ENCODE assay signal across 19 cellular contexts in genomic region chr19:962683-963385, GRCh38. TPM values are rescaled to one million over a fixed set of nuclear protein-coding genes. Genes with fewer than 3 reads are reported as not detected.
"Had no signal": no experiment of that assay in that cellular context is flagged by ENCODE, and none has a peak within 500 bp of the region (broad histone marks: within the 10 kb centered on the region; RNA-seq: fewer than 3 reads in every experiment).

No MANE protein-coding gene starts in this region.

- ATAC-seq: activated CD4-positive, CD25-positive, alpha-beta regulatory T cell treated with anti-CD3 and anti-CD28 coated beads, Interleukin-2, amount 50 U/mL, for 24 hours; activated T-cell treated with anti-CD3 and anti-CD28 coated beads, Interleukin-2, amount 50 U/mL, for 4 hours; naive thymus-derived CD8-positive, alpha-beta T cell; psoas muscle; stimulated activated naive B cell treated with anti-CD40 and anti-IgM and Interleukin-4, amounts not matched to agents 10 μg/mL and 1 μg/mL and 100 μg/mL, for 72 hours had no signal

- H3K4me1 ChIP-seq: esophagus muscularis mucosa, psoas muscle had no signal

- H3K27ac ChIP-seq: esophagus muscularis mucosa, psoas muscle, tibial nerve had no signal

- DNase-seq: activated CD4-positive, alpha-beta memory T cell treated with anti-CD3 and anti-CD28 coated beads for 36 hours; activated effector memory CD4-positive, alpha-beta T cell treated with anti-CD3 and anti-CD28 coated beads, Interleukin-2, amount 50 U/mL, for 16 hours; activated T-cell treated with anti-CD3 and anti-CD28 coated beads, Interleukin-2, amount 50 U/mL, for 4 hours; aorta; naive thymus-derived CD8-positive, alpha-beta T cell; occipital lobe; psoas muscle; stimulated activated CD4-positive, alpha-beta T cell treated with anti-CD3 and anti-CD28 coated beads, Interleukin-2, amount 100 ng/mL, for 24 hours; stimulated activated naive B cell treated with anti-CD40 and anti-IgM and Interleukin-4, amounts not matched to agents 10 μg/mL and 1 μg/mL and 100 μg/mL, for 72 hours had no signal

- FAIRE-seq: bronchial epithelial cell, endometrium had no signal

- H3K4me3 ChIP-seq: esophagus muscularis mucosa, mucosa of descending colon, psoas muscle, tibial nerve had no signal

- H3K27me3 ChIP-seq: esophagus muscularis mucosa had no signal

- H3K9me3 ChIP-seq: esophagus muscularis mucosa, mucosa of descending colon, psoas muscle, tibial nerve had no signal

RNA-seq across cellular contexts. Expression of gene GRIN3B, which starts 37.4 kb away (rescaled TPM):
- total RNA-seq: activated CD4-positive, alpha-beta memory T cell treated with anti-CD3 and anti-CD28 coated beads for 36 hours; mucosa of descending colon; naive thymus-derived CD8-positive, alpha-beta T cell; occipital lobe; sciatic nerve; subcutaneous adipose tissue had no signal
- polyA plus RNA-seq: aorta; naive thymus-derived CD8-positive, alpha-beta T cell had no signal

RNA-seq across cellular contexts. Expression of gene KISS1R, which starts 45.7 kb away (rescaled TPM):
- total RNA-seq: aorta, bronchial epithelial cell, esophagus muscularis mucosa, fibroblast of villous mesenchyme, lung microvascular endothelial cell, mucosa of descending colon, occipital lobe, psoas muscle, sciatic nerve, subcutaneous adipose tissue, tibial nerve had no signal
- polyA plus RNA-seq: aorta had no signal
